In genomic region chr7:100684534-100685042, GRCh38 we compare ENCODE assay signal across 14 cellular contexts.
DNase-seq lines count a peak whose midpoint lies in the region; ATAC-seq and TF ChIP-seq lines count a peak whose summit lies in the region.
"Had no signal": no experiment of that assay in that cellular context is flagged by ENCODE, and none has a peak within 500 bp of the region (broad histone marks: within the 10 kb centered on the region; RNA-seq: fewer than 3 reads in every experiment).

No MANE protein-coding gene starts in this region.

- no peak for TF ChIP-seq CTCF in GM13977 (IDR thresholded peaks at IDR 0.05; ENCODE audit: extremely low read depth, insufficient read depth, missing control alignments)

- peak; percentile 3 for DNase-seq in GM03348 (ENCODE audit: low spot score)
- DNase-seq in GM13977 (ENCODE audit: low spot score), result peak; percentile 20
- peak; percentile 11 for DNase-seq in hepatic stellate cell (ENCODE audit: low spot score)
- no peak for DNase-seq in activated T-cell treated with anti-CD3 and anti-CD28 coated beads, Interleukin-2, amount 50 U/mL, for 1 hour
- DNase-seq: Calu3; CD4-positive, alpha-beta memory T cell; NCI-H1417 treated with DMSO at 0.1 percent for 48 hours; NCI-H1930; NCI-H446; NCI-H69; NK-92 treated with Interleukin-12 subunit alpha and Interleukin-12 subunit beta, amount 100 ng/mL, for 24 hours; SIG-M5 had no signal

- in situ Hi-C loops in GM13977 (cut with MboI; ENCODE audit: low pct_unique_long_range_greater_than_20kb, low sequenced_read_pairs, unreplicated experiment), result no loop called here

- ATAC-seq in HG03135 (IDR thresholded peaks at IDR 0.05; ENCODE audit: unreplicated experiment) (no peak), HG02852 (IDR thresholded peaks at IDR 0.05; ENCODE audit: unreplicated experiment) (no peak)
